In the genomic region with DNA sequence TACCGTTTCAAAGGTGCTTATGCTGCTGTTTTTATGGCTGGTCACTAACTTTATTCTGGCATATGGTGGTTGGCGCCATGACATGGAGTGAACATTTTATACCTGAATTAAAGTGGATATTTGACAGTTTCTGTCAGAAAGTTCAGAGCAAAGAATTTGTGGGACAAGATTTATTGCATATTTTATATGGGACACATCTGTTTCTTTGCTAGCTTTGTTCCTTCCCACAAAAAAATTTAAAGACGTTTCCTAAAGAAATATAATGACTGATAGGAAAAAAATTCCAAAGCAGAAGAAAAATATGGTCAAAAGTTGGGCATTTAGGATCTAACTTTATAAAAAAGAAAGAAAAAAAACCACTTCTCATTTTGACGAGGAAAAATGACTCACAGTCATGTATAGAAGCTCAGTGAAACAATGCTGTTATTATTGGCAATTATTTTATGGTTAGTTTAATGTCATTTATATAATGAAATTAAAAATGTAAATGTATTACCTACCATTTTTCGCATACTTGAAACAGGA, we compare ENCODE assay signal across 1 cellular context.
A peak's percentile ranks its signal among the peaks of the same experiment; 100 is the strongest.
TF ChIP-seq lines count a peak whose summit lies in the region.

No MANE protein-coding gene starts in this region.

TF ChIP-seq in SK-N-SH, 30 proteins besides CTCF, POLR2A, EP300 and RAD21 (continued from another document):
- TF ChIP-seq, protein P1, sequence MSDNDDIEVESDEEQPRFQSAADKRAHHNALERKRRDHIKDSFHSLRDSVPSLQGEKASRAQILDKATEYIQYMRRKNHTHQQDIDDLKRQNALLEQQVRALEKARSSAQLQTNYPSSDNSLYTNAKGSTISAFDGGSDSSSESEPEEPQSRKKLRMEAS (IDR thresholded peaks at IDR 0.05; ENCODE audit: low read depth): no peak
- TF ChIP-seq TAF1 (IDR thresholded peaks at IDR 0.05; ENCODE audit: borderline replicate concordance, low read depth, low read length) (no peak), TEAD4 (IDR thresholded peaks at IDR 0.05; ENCODE audit: borderline replicate concordance, insufficient read depth) (no peak), GATA2 (CRISPR knock-in tag; IDR thresholded peaks at IDR 0.05) (no peak), RXRA (IDR thresholded peaks at IDR 0.05; ENCODE audit: borderline replicate concordance, low read depth) (no peak), MXI1 (IDR thresholded peaks at IDR 0.05; ENCODE audit: low read depth, low read length) (no peak)
- TF ChIP-seq, protein P2, sequence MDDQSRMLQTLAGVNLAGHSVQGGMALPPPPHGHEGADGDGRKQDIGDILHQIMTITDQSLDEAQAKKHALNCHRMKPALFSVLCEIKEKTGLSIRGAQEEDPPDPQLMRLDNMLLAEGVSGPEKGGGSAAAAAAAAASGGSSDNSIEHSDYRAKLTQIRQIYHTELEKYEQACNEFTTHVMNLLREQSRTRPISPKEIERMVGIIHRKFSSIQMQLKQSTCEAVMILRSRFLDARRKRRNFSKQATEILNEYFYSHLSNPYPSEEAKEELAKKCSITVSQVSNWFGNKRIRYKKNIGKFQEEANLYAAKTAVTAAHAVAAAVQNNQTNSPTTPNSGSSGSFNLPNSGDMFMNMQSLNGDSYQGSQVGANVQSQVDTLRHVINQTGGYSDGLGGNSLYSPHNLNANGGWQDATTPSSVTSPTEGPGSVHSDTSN (IDR thresholded peaks at IDR 0.05): peak; percentile 58
- TF ChIP-seq, protein P3, sequence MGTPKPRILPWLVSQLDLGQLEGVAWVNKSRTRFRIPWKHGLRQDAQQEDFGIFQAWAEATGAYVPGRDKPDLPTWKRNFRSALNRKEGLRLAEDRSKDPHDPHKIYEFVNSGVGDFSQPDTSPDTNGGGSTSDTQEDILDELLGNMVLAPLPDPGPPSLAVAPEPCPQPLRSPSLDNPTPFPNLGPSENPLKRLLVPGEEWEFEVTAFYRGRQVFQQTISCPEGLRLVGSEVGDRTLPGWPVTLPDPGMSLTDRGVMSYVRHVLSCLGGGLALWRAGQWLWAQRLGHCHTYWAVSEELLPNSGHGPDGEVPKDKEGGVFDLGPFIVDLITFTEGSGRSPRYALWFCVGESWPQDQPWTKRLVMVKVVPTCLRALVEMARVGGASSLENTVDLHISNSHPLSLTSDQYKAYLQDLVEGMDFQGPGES (IDR thresholded peaks at IDR 0.05; ENCODE audit: low read depth, low read length): no peak
